Comparison of ENCODE assay signal across 26 cellular contexts in genomic region chr7:30084195-30084594, GRCh38.
"Had no signal": no experiment of that assay in that cellular context is flagged by ENCODE, and none has a peak within 500 bp of the region (broad histone marks: within the 10 kb centered on the region; RNA-seq: fewer than 3 reads in every experiment).

No MANE protein-coding gene starts in this region.

- DNase-seq: immature natural killer cell; kidney; left colon; left ventricle myocardium inferior; midbrain; mucosa of descending colon; naive thymus-derived CD4-positive, alpha-beta T cell; ovary; right lobe of liver; stimulated activated CD4-positive, alpha-beta T cell treated with anti-CD3 and anti-CD28 coated beads, Interleukin-1b, Interleukin-23, amount 100 ng/mL, for 48 hours; stimulated activated CD4-positive, alpha-beta T cell treated with anti-CD3 and anti-CD28 coated beads, Interleukin-2, amount 100 ng/mL, for 48 hours; stimulated activated CD4-positive, alpha-beta T cell treated with anti-CD3 and anti-CD28 coated beads, Interleukin-4, amount 100 ng/mL, for 4 hours; stimulated activated CD8-positive, alpha-beta memory T cell treated with anti-CD3 and anti-CD28 coated beads, Interleukin-4, amount 100 ng/mL, for 48 hours; stimulated activated naive CD4-positive, alpha-beta T cell treated with Interleukin-2 at 50 U/mL for 16 hours; stimulated activated naive CD8-positive, alpha-beta T cell treated with anti-CD3 and anti-CD28 coated beads, Interleukin-15, amount 100 ng/mL, for 72 hours; testis; thyroid gland; transverse colon; upper lobe of left lung had no signal

- H3K4me3 Mint-ChIP-seq: immature natural killer cell; memory B cell; naive thymus-derived CD4-positive, alpha-beta T cell; natural killer cell treated with Interleukin-12 subunit alpha and Interleukin-12 subunit beta and Interleukin-15 and Interleukin-18, amount 100 ng/mL, for 72 hours; stimulated activated memory B cell treated with anti-CD40 and anti-IgM and Interleukin-4, amounts not matched to agents 10 μg/mL and 1 μg/mL and 100 μg/mL, for 72 hours; stimulated activated naive CD8-positive, alpha-beta T cell treated with anti-CD3 and anti-CD28 coated beads, Interleukin-15, amount 100 ng/mL, for 72 hours had no signal

- H3K4me3 ChIP-seq: left ventricle myocardium inferior, mucosa of descending colon, ovary, right atrium auricular region, right lobe of liver, smooth muscle cell, testis, thyroid gland, transverse colon, upper lobe of left lung, vagina had no signal

- H3K36me3 ChIP-seq: ovary, right atrium auricular region, right lobe of liver, thyroid gland, transverse colon had no signal

- H3K27ac ChIP-seq: left ventricle myocardium inferior, ovary, right atrium auricular region, right lobe of liver, testis, thyroid gland, transverse colon, upper lobe of left lung had no signal

- H3K27me3 ChIP-seq: ovary, right atrium auricular region, right lobe of liver, testis, thyroid gland, transverse colon, upper lobe of left lung, vagina had no signal

- H3K9me3 ChIP-seq: left ventricle myocardium inferior, mucosa of descending colon, ovary, right atrium auricular region, right lobe of liver, testis, thyroid gland, transverse colon, upper lobe of left lung, vagina had no signal

- H3K4me2 ChIP-seq: smooth muscle cell had no signal

- H3K27me3 Mint-ChIP-seq: memory B cell; naive thymus-derived CD4-positive, alpha-beta T cell; natural killer cell treated with Interleukin-12 subunit alpha and Interleukin-12 subunit beta and Interleukin-15 and Interleukin-18, amount 100 ng/mL, for 72 hours; progenitor cell of endocrine pancreas; stimulated activated memory B cell treated with anti-CD40 and anti-IgM and Interleukin-4, amounts not matched to agents 10 μg/mL and 1 μg/mL and 100 μg/mL, for 72 hours; stimulated activated naive CD8-positive, alpha-beta T cell treated with anti-CD3 and anti-CD28 coated beads, Interleukin-15, amount 100 ng/mL, for 72 hours had no signal

- H3K9me3 Mint-ChIP-seq: immature natural killer cell; memory B cell; naive thymus-derived CD4-positive, alpha-beta T cell; natural killer cell treated with Interleukin-12 subunit alpha and Interleukin-12 subunit beta and Interleukin-15 and Interleukin-18, amount 100 ng/mL, for 72 hours; stimulated activated memory B cell treated with anti-CD40 and anti-IgM and Interleukin-4, amounts not matched to agents 10 μg/mL and 1 μg/mL and 100 μg/mL, for 72 hours; stimulated activated naive CD8-positive, alpha-beta T cell treated with anti-CD3 and anti-CD28 coated beads, Interleukin-15, amount 100 ng/mL, for 72 hours had no signal

- H3K4me1 ChIP-seq: left ventricle myocardium inferior, right atrium auricular region, right lobe of liver, testis, thyroid gland, transverse colon, upper lobe of left lung, vagina had no signal

- H3K4me1 Mint-ChIP-seq: immature natural killer cell had no signal

- FAIRE-seq: kidney had no signal

- H3K27ac Mint-ChIP-seq: immature natural killer cell; memory B cell; naive thymus-derived CD4-positive, alpha-beta T cell; natural killer cell treated with Interleukin-12 subunit alpha and Interleukin-12 subunit beta and Interleukin-15 and Interleukin-18, amount 100 ng/mL, for 72 hours; progenitor cell of endocrine pancreas; stimulated activated memory B cell treated with anti-CD40 and anti-IgM and Interleukin-4, amounts not matched to agents 10 μg/mL and 1 μg/mL and 100 μg/mL, for 72 hours; stimulated activated naive CD8-positive, alpha-beta T cell treated with anti-CD3 and anti-CD28 coated beads, Interleukin-15, amount 100 ng/mL, for 72 hours had no signal
